ENCODE assay signal across 17 cellular contexts in the genomic region with DNA sequence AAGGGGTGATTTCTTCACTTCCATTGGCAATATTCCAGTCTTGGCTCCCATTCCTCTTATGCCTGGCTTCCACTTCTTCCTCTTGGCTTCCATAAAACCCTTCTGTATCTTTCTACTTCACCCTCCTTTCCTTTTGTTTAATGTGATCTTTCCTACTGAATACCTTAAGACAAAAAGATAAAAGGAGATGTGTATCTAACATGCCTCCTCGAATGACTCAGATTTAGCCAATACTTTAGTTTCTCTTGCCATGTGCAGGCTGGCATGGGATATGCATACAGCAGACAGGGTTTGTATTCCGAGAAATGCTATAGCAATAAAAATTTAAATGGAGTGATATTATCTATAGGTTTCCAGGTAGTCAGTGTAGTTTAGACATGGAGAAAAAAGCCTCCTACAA.
DNase-seq lines count a peak whose midpoint lies in the region; ATAC-seq, FAIRE-seq and TF ChIP-seq lines count a peak whose summit lies in the region.
"Had no signal": no experiment of that assay in that cellular context is flagged by ENCODE, and none has a peak within 500 bp of the region (broad histone marks: within the 10 kb centered on the region; RNA-seq: fewer than 3 reads in every experiment).

No MANE protein-coding gene starts in this region.

- no peaks in the 10 kb centered on the region for H3K36me3 ChIP-seq in RWPE2 (ENCODE audit: low read depth)
- H3K36me3 ChIP-seq: BLaER1 had no signal

- ATAC-seq in RWPE2 (ENCODE audit: low read depth): 0 out of 3 replicates have a peak, but pooled peaks have one; percentile 19

- no peaks in the 10 kb centered on the region for H3K27me3 ChIP-seq in RWPE2 (ENCODE audit: insufficient read depth, poor library complexity, severe bottlenecking)
- H3K27me3 ChIP-seq: BLaER1 had no signal

- peak; percentile 17 for FAIRE-seq in urothelium cell line (lab: Jason Lieb, UNC)
- FAIRE-seq: A204.1, GM12892 had no signal

- no peaks in the 10 kb centered on the region for H3K9me3 ChIP-seq in RWPE2 (ENCODE audit: severe bottlenecking)
- H3K9me3 ChIP-seq: BLaER1, Caco-2 had no signal

- no peak overlapping the region for H3K4me3 ChIP-seq in RWPE2 (ENCODE audit: severe bottlenecking)
- H3K4me3 ChIP-seq in epithelial cell of esophagus (ENCODE audit: low read length): no peak overlapping the region
- H3K4me3 ChIP-seq: BLaER1 had no signal

- H3K27ac ChIP-seq in RWPE2 (ENCODE audit: poor library complexity, severe bottlenecking): no peak overlapping the region
- H3K27ac ChIP-seq: BLaER1 had no signal

- TF ChIP-seq CTCF in RWPE2 (IDR thresholded peaks at IDR 0.05; ENCODE audit: poor library complexity, severe bottlenecking): no peak
- no peak for TF ChIP-seq CTCF in epithelial cell of esophagus (IDR thresholded peaks at IDR 0.05; ENCODE audit: insufficient read depth, low read depth, low read length, missing control alignments)

- peaks cover 6% of the 10 kb centered on the region for H3K4me1 ChIP-seq in RWPE2 (ENCODE audit: insufficient read depth, poor library complexity, severe bottlenecking)
- H3K4me1 ChIP-seq: BLaER1, Caco-2 had no signal

- DNase-seq in RWPE2 (ENCODE audit: low spot score) (no peak), epithelial cell of esophagus (ENCODE audit: low read depth) (peak; percentile 52), fibroblast of peridontal ligament (ENCODE audit: extremely low read depth) (peak; percentile 19), urothelium cell line (ENCODE audit: low spot score) (no peak), AG08395 (ENCODE audit: low spot score) (no peak), SK-N-DZ (ENCODE audit: low spot score) (no peak), NCI-H2227 (lab: John Stamatoyannopoulos, UW; ENCODE audit: unreplicated experiment) (no peak)
- DNase-seq: AML-193; Caco-2; CD8-positive, alpha-beta memory T cell; DND-41; GDM1; HCEC 1CT; HFFc6 had no signal

Comparison
In these comparisons a context has a peak if more than half of its experiments do, and no peak if none do; other contexts are left out.
1. DNase-seq: peak in epithelial cell of esophagus (single experiment) and fibroblast of peridontal ligament (single experiment); none in RWPE2 (single experiment), urothelium cell line (single experiment), AG08395 (single experiment), SK-N-DZ (single experiment) and NCI-H2227 (single experiment).